In genomic region chr15:85172846-85173490, GRCh38 we compare ENCODE assay signal across 19 cellular contexts.
"Had no signal": no experiment of that assay in that cellular context is flagged by ENCODE, and none has a peak within 500 bp of the region (broad histone marks: within the 10 kb centered on the region; RNA-seq: fewer than 3 reads in every experiment).

No MANE protein-coding gene starts in this region.

- H3K27me3 ChIP-seq: brain microvascular endothelial cell, pancreas, uterus had no signal

- H3K4me3 ChIP-seq: left lung, mucosa of descending colon, pancreas, uterus had no signal

- ATAC-seq: activated CD8-positive, alpha-beta T cell treated with anti-CD3 and anti-CD28 coated beads, Interleukin-2, amount 10 ng/mL, durations not matched to agents 7 days and 5 days; activated T-cell treated with anti-CD3 and anti-CD28 coated beads, Interleukin-2, amount 50 U/mL, for 72 hours; left lung; naive thymus-derived CD8-positive, alpha-beta T cell; pancreas; stimulated activated effector memory CD8-positive, alpha-beta T cell treated with anti-CD3 and anti-CD28 coated beads, Interleukin-12 subunit alpha, Interleukin-12 subunit beta, amount 100 ng/mL, for 72 hours had no signal

- H3K36me3 ChIP-seq: brain microvascular endothelial cell, left lung, pancreas, uterus had no signal

- H3K9me3 ChIP-seq: pancreas, uterus had no signal

- H3K4me1 ChIP-seq: pancreas, uterus had no signal

- H3K27ac ChIP-seq: brain microvascular endothelial cell, left lung, pancreas, uterus had no signal

- DNase-seq: activated CD4-positive, alpha-beta T cell treated with anti-CD3 and anti-CD28 coated beads, Interleukin-2, amount 10 ng/mL, durations not matched to agents 24 days and 14 days; activated CD4-positive, CD25-positive, alpha-beta regulatory T cell; activated CD8-positive, alpha-beta memory T cell treated with anti-CD3 and anti-CD28 coated beads, Interleukin-2, amount 50 U/mL, for 48 hours; activated CD8-positive, alpha-beta T cell treated with anti-CD3 and anti-CD28 coated beads, Interleukin-2, amount 10 ng/mL, durations not matched to agents 7 days and 5 days; activated T-cell treated with anti-CD3 and anti-CD28 coated beads, Interleukin-2, amount 50 U/mL, for 72 hours; anterior cingulate cortex; brain microvascular endothelial cell; cerebellar nuclear complex; effector memory CD4-positive, alpha-beta T cell; hippocampal formation; kidney; left lung; mucosa of descending colon; naive thymus-derived CD8-positive, alpha-beta T cell; pancreas; stimulated activated CD4-positive, alpha-beta T cell treated with anti-CD3 and anti-CD28 coated beads, Interleukin-12 subunit alpha, Interleukin-12 subunit beta, amount 100 ng/mL, for 4 hours; stimulated activated CD4-positive, alpha-beta T cell treated with anti-CD3 and anti-CD28 coated beads, Interleukin-2, amount 100 ng/mL, for 24 hours; uterus had no signal
